ENCODE assay signal across 1 cellular context in the genomic region with DNA sequence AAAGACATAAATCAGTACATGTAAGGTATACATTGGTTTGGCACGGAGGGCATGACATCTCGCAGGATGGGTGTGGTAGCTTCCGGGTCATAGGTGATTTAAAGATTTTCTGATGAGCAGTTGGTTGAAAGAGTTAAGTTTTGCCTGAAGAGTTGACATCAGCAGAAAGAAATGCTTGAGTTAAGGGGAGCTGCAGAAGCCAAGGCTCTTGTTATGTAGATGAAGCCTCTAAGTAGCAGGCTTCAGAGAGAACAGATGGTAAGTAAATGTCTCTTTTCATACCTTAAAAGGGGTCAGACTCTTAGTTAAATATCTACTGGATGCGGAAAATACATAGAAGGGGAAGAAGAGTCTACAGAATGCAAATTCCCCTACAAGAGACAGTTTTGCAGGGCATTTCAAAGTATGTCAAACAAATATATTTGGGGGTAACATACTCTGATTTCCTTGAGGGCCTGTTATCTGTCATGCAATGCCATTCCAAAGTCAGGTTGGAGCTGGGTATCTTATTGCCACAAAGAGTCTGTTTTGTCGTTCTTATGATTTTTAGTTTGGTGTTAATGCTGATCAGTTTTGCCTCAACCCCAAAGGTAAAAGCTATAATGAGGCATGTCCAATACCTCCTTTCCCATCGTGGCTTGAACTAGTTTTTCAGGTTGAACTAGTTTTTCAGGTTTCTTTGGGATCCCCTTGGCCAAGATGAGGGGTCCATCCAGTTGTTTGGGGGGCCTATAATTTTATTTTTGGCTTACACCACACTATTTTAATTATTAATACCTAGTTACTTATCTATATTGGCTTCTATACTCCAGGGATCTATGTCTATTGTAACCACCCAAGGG.
A peak's percentile ranks its signal among the peaks of the same experiment; 100 is the strongest.
TF ChIP-seq lines count a peak whose summit lies in the region.

No MANE protein-coding gene starts in this region.

TF ChIP-seq in GM23338, 12 proteins besides CTCF, POLR2A, EP300 and RAD21 (continued from another document):
- TF ChIP-seq, protein P1, sequence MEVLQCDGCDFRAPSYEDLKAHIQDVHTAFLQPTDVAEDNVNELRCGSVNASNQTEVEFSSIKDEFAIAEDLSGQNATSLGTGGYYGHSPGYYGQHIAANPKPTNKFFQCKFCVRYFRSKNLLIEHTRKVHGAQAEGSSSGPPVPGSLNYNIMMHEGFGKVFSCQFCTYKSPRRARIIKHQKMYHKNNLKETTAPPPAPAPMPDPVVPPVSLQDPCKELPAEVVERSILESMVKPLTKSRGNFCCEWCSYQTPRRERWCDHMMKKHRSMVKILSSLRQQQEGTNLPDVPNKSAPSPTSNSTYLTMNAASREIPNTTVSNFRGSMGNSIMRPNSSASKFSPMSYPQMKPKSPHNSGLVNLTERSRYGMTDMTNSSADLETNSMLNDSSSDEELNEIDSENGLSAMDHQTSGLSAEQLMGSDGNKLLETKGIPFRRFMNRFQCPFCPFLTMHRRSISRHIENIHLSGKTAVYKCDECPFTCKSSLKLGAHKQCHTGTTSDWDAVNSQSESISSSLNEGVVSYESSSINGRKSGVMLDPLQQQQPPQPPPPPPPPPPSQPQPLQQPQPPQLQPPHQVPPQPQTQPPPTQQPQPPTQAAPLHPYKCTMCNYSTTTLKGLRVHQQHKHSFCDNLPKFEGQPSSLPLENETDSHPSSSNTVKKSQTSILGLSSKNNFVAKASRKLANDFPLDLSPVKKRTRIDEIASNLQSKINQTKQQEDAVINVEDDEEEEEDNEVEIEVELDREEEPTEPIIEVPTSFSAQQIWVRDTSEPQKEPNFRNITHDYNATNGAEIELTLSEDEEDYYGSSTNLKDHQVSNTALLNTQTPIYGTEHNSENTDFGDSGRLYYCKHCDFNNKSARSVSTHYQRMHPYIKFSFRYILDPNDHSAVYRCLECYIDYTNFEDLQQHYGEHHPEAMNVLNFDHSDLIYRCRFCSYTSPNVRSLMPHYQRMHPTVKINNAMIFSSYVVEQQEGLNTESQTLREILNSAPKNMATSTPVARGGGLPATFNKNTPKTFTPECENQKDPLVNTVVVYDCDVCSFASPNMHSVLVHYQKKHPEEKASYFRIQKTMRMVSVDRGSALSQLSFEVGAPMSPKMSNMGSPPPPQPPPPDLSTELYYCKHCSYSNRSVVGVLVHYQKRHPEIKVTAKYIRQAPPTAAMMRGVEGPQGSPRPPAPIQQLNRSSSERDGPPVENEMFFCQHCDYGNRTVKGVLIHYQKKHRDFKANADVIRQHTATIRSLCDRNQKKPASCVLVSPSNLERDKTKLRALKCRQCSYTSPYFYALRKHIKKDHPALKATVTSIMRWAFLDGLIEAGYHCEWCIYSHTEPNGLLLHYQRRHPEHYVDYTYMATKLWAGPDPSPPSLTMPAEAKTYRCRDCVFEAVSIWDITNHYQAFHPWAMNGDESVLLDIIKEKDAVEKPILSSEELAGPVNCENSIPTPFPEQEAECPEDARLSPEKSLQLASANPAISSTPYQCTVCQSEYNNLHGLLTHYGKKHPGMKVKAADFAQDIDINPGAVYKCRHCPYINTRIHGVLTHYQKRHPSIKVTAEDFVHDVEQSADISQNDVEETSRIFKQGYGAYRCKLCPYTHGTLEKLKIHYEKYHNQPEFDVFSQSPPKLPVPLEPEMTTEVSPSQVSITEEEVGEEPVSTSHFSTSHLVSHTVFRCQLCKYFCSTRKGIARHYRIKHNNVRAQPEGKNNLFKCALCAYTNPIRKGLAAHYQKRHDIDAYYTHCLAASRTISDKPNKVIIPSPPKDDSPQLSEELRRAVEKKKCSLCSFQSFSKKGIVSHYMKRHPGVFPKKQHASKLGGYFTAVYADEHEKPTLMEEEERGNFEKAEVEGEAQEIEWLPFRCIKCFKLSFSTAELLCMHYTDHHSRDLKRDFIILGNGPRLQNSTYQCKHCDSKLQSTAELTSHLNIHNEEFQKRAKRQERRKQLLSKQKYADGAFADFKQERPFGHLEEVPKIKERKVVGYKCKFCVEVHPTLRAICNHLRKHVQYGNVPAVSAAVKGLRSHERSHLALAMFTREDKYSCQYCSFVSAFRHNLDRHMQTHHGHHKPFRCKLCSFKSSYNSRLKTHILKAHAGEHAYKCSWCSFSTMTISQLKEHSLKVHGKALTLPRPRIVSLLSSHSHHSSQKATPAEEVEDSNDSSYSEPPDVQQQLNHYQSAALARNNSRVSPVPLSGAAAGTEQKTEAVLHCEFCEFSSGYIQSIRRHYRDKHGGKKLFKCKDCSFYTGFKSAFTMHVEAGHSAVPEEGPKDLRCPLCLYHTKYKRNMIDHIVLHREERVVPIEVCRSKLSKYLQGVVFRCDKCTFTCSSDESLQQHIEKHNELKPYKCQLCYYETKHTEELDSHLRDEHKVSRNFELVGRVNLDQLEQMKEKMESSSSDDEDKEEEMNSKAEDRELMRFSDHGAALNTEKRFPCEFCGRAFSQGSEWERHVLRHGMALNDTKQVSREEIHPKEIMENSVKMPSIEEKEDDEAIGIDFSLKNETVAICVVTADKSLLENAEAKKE (CRISPR knock-in tag; IDR thresholded peaks at IDR 0.05), result 0 out of 2 replicates have a peak, but pooled peaks have one; percentile 12
- TF ChIP-seq ZNF331 (CRISPR knock-in tag; IDR thresholded peaks at IDR 0.05; ENCODE audit: low read depth), result no peak
- TF ChIP-seq, protein P2, sequence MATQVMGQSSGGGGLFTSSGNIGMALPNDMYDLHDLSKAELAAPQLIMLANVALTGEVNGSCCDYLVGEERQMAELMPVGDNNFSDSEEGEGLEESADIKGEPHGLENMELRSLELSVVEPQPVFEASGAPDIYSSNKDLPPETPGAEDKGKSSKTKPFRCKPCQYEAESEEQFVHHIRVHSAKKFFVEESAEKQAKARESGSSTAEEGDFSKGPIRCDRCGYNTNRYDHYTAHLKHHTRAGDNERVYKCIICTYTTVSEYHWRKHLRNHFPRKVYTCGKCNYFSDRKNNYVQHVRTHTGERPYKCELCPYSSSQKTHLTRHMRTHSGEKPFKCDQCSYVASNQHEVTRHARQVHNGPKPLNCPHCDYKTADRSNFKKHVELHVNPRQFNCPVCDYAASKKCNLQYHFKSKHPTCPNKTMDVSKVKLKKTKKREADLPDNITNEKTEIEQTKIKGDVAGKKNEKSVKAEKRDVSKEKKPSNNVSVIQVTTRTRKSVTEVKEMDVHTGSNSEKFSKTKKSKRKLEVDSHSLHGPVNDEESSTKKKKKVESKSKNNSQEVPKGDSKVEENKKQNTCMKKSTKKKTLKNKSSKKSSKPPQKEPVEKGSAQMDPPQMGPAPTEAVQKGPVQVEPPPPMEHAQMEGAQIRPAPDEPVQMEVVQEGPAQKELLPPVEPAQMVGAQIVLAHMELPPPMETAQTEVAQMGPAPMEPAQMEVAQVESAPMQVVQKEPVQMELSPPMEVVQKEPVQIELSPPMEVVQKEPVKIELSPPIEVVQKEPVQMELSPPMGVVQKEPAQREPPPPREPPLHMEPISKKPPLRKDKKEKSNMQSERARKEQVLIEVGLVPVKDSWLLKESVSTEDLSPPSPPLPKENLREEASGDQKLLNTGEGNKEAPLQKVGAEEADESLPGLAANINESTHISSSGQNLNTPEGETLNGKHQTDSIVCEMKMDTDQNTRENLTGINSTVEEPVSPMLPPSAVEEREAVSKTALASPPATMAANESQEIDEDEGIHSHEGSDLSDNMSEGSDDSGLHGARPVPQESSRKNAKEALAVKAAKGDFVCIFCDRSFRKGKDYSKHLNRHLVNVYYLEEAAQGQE (IDR thresholded peaks at IDR 0.05; ENCODE audit: unreplicated experiment), result no peak
- TF ChIP-seq POLR2AphosphoS5 (IDR thresholded peaks at IDR 0.05; ENCODE audit: low read depth), result no peak
- no peak for TF ChIP-seq STAT1 (IDR thresholded peaks at IDR 0.05; ENCODE audit: unreplicated experiment)
